In the genomic region with DNA sequence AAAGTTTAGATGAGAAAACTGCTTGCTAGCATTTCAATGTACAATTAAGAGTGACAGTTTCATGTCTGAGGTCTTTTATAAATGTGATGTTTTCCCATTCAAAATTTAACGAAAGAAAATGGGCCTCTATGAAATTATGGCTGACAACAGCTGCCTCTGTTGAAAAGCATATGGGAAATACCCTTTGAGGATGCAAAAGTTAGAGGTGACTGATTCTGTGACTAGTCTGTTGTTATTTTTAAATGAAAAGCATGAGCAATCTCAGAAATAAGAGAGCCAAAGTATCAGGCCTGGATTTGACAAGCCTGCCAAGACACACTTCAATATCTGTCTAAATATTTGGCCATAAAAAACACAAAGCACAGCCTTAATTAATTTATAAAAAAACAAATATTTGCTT, we compare ENCODE assay signal across 1 cellular context.
TF ChIP-seq lines count a peak whose summit lies in the region.

No MANE protein-coding gene starts in this region.

TF ChIP-seq in GM12878, 131 proteins besides CTCF, POLR2A, EP300 and RAD21 (continued from another document):
- TF ChIP-seq, protein P1, sequence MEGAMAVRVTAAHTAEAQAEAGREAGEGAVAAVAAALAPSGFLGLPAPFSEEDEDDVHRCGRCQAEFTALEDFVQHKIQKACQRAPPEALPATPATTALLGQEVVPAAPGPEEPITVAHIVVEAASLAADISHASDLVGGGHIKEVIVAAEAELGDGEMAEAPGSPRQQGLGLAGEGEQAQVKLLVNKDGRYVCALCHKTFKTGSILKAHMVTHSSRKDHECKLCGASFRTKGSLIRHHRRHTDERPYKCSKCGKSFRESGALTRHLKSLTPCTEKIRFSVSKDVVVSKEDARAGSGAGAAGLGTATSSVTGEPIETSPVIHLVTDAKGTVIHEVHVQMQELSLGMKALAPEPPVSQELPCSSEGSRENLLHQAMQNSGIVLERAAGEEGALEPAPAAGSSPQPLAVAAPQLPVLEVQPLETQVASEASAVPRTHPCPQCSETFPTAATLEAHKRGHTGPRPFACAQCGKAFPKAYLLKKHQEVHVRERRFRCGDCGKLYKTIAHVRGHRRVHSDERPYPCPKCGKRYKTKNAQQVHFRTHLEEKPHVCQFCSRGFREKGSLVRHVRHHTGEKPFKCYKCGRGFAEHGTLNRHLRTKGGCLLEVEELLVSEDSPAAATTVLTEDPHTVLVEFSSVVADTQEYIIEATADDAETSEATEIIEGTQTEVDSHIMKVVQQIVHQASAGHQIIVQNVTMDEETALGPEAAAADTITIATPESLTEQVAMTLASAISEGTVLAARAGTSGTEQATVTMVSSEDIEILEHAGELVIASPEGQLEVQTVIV (IDR thresholded peaks at IDR 0.05; ENCODE audit: borderline replicate concordance, partially characterized antibody), result no peak
- 0 out of 2 replicates have a peak, but pooled peaks have one; percentile 20 for TF ChIP-seq MTA2 (IDR thresholded peaks at IDR 0.05; ENCODE audit: low read depth)
- peak; percentile 42 for TF ChIP-seq MEF2B (IDR thresholded peaks at IDR 0.05; ENCODE audit: partially characterized antibody, poor library complexity, severe bottlenecking)
- TF ChIP-seq CREM (IDR thresholded peaks at IDR 0.05; ENCODE audit: low read depth), result peak; percentile 61; the same call in 1 of the 2 replicates
- TF ChIP-seq ZNF24 (IDR thresholded peaks at IDR 0.05), result no peak
- TF ChIP-seq, protein P2, sequence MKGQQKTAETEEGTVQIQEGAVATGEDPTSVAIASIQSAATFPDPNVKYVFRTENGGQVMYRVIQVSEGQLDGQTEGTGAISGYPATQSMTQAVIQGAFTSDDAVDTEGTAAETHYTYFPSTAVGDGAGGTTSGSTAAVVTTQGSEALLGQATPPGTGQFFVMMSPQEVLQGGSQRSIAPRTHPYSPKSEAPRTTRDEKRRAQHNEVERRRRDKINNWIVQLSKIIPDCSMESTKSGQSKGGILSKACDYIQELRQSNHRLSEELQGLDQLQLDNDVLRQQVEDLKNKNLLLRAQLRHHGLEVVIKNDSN (IDR thresholded peaks at IDR 0.05; ENCODE audit: borderline replicate concordance, extremely low read length, insufficient read depth, low read depth, low read length), result no peak
- TF ChIP-seq NFYA (IDR thresholded peaks at IDR 0.05; ENCODE audit: borderline replicate concordance, low read depth, low read length), result no peak
- TF ChIP-seq YY1 (IDR thresholded peaks at IDR 0.05; ENCODE audit: low read depth, low read length), result peak; percentile 80
- TF ChIP-seq, protein P3, sequence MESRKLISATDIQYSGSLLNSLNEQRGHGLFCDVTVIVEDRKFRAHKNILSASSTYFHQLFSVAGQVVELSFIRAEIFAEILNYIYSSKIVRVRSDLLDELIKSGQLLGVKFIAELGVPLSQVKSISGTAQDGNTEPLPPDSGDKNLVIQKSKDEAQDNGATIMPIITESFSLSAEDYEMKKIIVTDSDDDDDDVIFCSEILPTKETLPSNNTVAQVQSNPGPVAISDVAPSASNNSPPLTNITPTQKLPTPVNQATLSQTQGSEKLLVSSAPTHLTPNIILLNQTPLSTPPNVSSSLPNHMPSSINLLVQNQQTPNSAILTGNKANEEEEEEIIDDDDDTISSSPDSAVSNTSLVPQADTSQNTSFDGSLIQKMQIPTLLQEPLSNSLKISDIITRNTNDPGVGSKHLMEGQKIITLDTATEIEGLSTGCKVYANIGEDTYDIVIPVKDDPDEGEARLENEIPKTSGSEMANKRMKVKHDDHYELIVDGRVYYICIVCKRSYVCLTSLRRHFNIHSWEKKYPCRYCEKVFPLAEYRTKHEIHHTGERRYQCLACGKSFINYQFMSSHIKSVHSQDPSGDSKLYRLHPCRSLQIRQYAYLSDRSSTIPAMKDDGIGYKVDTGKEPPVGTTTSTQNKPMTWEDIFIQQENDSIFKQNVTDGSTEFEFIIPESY (IDR thresholded peaks at IDR 0.05), result no peak
- TF ChIP-seq BCL11A (IDR thresholded peaks at IDR 0.05; ENCODE audit: low read depth, low read length), result peak; percentile 64; the same call in 1 of the 2 replicates
- TF ChIP-seq MYC (IDR thresholded peaks at IDR 0.05; ENCODE audit: insufficient read depth, insufficient read length, insufficient replicate concordance, low read length, severe bottlenecking), result no peak
- TF ChIP-seq BACH1 (IDR thresholded peaks at IDR 0.05; ENCODE audit: borderline replicate concordance), result no peak
- no peak for TF ChIP-seq POU2F2 (IDR thresholded peaks at IDR 0.05; ENCODE audit: borderline replicate concordance, low read depth, low read length)
- TF ChIP-seq, protein P4, sequence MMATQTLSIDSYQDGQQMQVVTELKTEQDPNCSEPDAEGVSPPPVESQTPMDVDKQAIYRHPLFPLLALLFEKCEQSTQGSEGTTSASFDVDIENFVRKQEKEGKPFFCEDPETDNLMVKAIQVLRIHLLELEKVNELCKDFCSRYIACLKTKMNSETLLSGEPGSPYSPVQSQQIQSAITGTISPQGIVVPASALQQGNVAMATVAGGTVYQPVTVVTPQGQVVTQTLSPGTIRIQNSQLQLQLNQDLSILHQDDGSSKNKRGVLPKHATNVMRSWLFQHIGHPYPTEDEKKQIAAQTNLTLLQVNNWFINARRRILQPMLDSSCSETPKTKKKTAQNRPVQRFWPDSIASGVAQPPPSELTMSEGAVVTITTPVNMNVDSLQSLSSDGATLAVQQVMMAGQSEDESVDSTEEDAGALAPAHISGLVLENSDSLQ (IDR thresholded peaks at IDR 0.05), result no peak; the same call in none of the 2 replicates
- TF ChIP-seq NFIC (IDR thresholded peaks at IDR 0.05; ENCODE audit: low read depth, low read length), result peak; percentile 95
